ENCODE assay signal across 1 cellular context in genomic region chr16:12543700-12544476, GRCh38.
TF ChIP-seq lines count a peak whose summit lies in the region.

No MANE protein-coding gene starts in this region.

TF ChIP-seq in IMR-90, 13 proteins besides CTCF, POLR2A, EP300 and RAD21 (continued from another document):
- TF ChIP-seq USF2 (IDR thresholded peaks at IDR 0.05; ENCODE audit: low read depth, low read length) = no peak
- no peak for TF ChIP-seq MXI1 (IDR thresholded peaks at IDR 0.05; ENCODE audit: borderline replicate concordance, low read depth, low read length)
- TF ChIP-seq CHD1 (IDR thresholded peaks at IDR 0.05; ENCODE audit: low read depth, low read length) = no peak
- TF ChIP-seq MAZ (IDR thresholded peaks at IDR 0.05; ENCODE audit: borderline replicate concordance, low read depth, low read length) = no peak
